In the genomic region with DNA sequence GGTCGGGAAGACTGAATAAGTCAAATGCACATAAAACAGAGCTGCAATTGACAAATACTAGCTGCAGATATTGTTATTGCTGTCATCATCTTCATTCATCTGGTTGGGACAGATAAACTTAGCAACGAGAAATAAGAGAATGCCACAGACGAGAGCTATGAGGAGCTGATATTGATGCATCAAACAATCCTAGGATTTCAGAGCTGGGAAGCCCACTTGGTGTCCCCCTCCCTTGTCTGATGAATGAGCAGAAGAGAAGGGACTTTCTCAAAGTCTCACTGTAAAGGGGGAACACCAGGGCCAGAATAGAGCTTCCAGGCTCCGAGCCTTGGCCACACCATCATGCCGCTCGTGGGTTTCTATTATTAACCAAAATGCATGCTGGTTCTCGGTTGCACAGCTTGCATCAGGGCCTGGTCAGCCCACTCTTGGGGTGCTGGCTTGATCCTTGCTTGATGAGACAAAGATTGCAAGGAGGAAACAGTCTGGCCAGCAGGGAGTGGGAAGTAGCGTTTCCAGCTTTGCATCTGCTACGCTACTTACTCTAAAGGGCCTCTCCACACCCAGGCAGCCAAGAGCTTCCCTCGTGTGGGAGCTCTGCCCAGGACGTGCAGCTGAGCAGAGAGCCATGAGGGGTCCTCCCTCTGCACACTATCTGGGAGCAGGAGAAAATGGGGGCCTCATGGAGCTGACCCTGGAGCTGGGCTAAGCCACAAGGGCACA, we compare ENCODE assay signal across 16 cellular contexts. TPM values are rescaled to one million over a fixed set of nuclear protein-coding genes. Genes with fewer than 3 reads are reported as not detected.
DNase-seq lines count a peak whose midpoint lies in the region; ATAC-seq and TF ChIP-seq lines count a peak whose summit lies in the region.
"Had no signal": no experiment of that assay in that cellular context is flagged by ENCODE, and none has a peak within 500 bp of the region (broad histone marks: within the 10 kb centered on the region; RNA-seq: fewer than 3 reads in every experiment).

No MANE protein-coding gene starts in this region.

- H3K4me3 ChIP-seq in lower lobe of right lung (no peak overlapping the region), skeletal muscle satellite cell (ENCODE audit: low read length) (no peak overlapping the region), HAP-1 (no peak overlapping the region), lower leg skin (ENCODE audit: low read depth, poor library complexity, severe bottlenecking) (no peak overlapping the region)
- H3K4me3 ChIP-seq: body of pancreas, hepatocyte had no signal

- H3K27me3 ChIP-seq in lower lobe of right lung (ENCODE audit: low read depth) = no peaks in the 10 kb centered on the region
- peaks cover 8% of the 10 kb centered on the region for H3K27me3 ChIP-seq in skeletal muscle satellite cell (ENCODE audit: control insufficient read depth, insufficient read depth, low read length)
- no peaks in the 10 kb centered on the region for H3K27me3 ChIP-seq in HAP-1 (ENCODE audit: low read depth)
- H3K27me3 ChIP-seq: body of pancreas, hepatocyte had no signal

- intact Hi-C loops in lower lobe of right lung (cut with DNase I) (no loop called here), lower leg skin (cut with DNase I; ENCODE audit: low total_unique reads) (no loop called here)

- H3K9me3 ChIP-seq in lower lobe of right lung (no peaks in the 10 kb centered on the region), skeletal muscle satellite cell (replicated peaks; ENCODE audit: low read length) (no peaks in the 10 kb centered on the region), HAP-1 (no peaks in the 10 kb centered on the region)
- H3K9me3 ChIP-seq: body of pancreas had no signal

- H3K9ac ChIP-seq in skeletal muscle satellite cell (ENCODE audit: low read depth, low read length) = no peak overlapping the region

- peak; percentile 77 to 83 for ATAC-seq in lower lobe of right lung
- ATAC-seq in GM21825 (IDR thresholded peaks at IDR 0.05; ENCODE audit: unreplicated experiment) = no peak
- ATAC-seq: activated CD8-positive, alpha-beta T cell treated with anti-CD3 and anti-CD28 coated beads for 36 hours; body of pancreas had no signal

- 58 to 62% methylated on average over 10 to 11 of the region's 11 CpGs for WGBS in lower leg skin, 2 donors

- TF ChIP-seq CTCF in lower lobe of right lung (IDR thresholded peaks at IDR 0.05) (no peak), lower leg skin (IDR thresholded peaks at IDR 0.05) (no peak)

- DNase-seq in HCEC 1CT (peak; percentile 28), epithelial cell of prostate (ENCODE audit: low read depth, low spot score) (no peak), lower lobe of right lung (no peak), HAP-1 (ENCODE audit: low spot score in 2 of 2) (no peak), lower leg skin (ENCODE audit: low spot score in 2 of 2) (no peak)
- DNase-seq in stimulated activated CD4-positive, alpha-beta T cell treated with anti-CD3 and anti-CD28 coated beads, Interleukin-4, amount 100 ng/mL, for 4 hours = no peak
- DNase-seq: activated CD8-positive, alpha-beta T cell treated with anti-CD3 and anti-CD28 coated beads for 36 hours; activated effector memory CD4-positive, alpha-beta T cell treated with anti-CD3 and anti-CD28 coated beads, Interleukin-2, amount 50 U/mL, for 16 hours; body of pancreas; effector memory CD4-positive, alpha-beta T cell; NCI-H526 treated with DMSO at 0.1 percent for 48 hours; T1000 had no signal

- no peak for TF ChIP-seq POLR2A in lower leg skin (IDR thresholded peaks at IDR 0.05)

- in situ Hi-C loops in HAP-1 (cut with MboI; ENCODE audit: low sequenced_read_pairs) = no loop called here

- H3K4me1 ChIP-seq in lower lobe of right lung (peaks cover 16% of the 10 kb centered on the region), skeletal muscle satellite cell (ENCODE audit: control insufficient read depth, insufficient read depth, low read length) (peaks cover 11% of the 10 kb centered on the region), HAP-1 (peaks cover 10% of the 10 kb centered on the region)
- H3K4me1 ChIP-seq: body of pancreas had no signal

- peak overlapping the region; percentile 26 for H3K4me2 ChIP-seq in skeletal muscle satellite cell (ENCODE audit: low read length)
- H3K4me2 ChIP-seq: hepatocyte had no signal

- peak overlapping the region; percentile 22 for H3K27ac ChIP-seq in epithelial cell of prostate
- peak overlapping the region; percentile 47 for H3K27ac ChIP-seq in lower lobe of right lung
- H3K27ac ChIP-seq: body of pancreas, hepatocyte, RWPE1 had no signal

- no peaks in the 10 kb centered on the region for H3K36me3 ChIP-seq in lower lobe of right lung
- H3K36me3 ChIP-seq in skeletal muscle satellite cell (ENCODE audit: insufficient read depth, low read length) = no peaks in the 10 kb centered on the region
- H3K36me3 ChIP-seq in HAP-1 (replicated peaks) = no peaks in the 10 kb centered on the region

RNA-seq across cellular contexts. Expression of gene EMP2, which starts 28.4 kb away (rescaled TPM):
- total RNA-seq in lower lobe of right lung = 518 TPM
- 23.2 and 24.8 TPM in 2 replicates for total RNA-seq in skeletal muscle satellite cell (2012; rRNA removed)
- total RNA-seq in lower leg skin = 100 to 1,000 TPM in 2 of 4 donors, 10 to 100 TPM in 2; 74.1 to 167 (median 104) TPM
- total RNA-seq: activated CD8-positive, alpha-beta T cell treated with anti-CD3 and anti-CD28 coated beads for 36 hours had no signal
